In the genomic region with DNA sequence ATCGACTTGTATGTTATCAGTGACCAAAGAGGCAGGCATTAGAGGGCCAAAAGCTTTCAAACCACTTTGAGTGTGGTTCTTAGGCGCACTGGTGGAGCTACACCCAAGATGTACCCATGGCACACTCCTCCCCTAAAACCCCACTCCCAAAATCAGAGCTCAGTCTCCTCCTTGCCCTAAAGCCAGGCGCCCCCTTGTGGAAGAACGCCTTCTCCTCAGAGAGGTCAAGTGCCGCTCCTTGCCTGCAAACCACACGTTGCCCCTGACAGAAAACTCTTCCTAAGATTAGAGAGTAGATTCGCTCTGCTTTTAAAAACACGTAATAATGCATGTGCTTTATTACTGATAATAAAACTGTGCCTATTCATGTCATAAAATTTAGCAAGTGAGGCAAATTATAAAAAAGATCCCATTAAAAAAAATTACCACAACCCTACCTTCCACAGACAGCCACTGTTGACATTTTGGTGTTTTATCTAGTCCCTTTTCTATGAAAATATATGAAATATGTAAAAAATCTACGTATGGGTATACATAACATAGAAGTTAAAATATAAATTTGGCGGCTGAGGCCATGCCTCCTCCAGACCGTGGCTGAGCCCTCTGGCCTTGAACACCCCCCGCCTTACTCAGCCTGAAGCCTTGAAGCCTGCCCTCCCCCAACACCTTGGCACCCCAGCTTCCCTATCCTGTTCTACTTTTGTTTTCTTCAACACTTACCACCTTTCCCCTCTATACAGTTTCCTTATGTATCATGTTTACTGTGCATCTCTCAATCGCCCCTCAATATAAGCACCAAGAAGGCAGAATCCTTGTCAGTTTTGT, we compare ENCODE assay signal across 9 cellular contexts. TPM values are rescaled to one million over a fixed set of nuclear protein-coding genes. Genes with fewer than 3 reads are reported as not detected.
DNase-seq lines count a peak whose midpoint lies in the region; ATAC-seq, FAIRE-seq and TF ChIP-seq lines count a peak whose summit lies in the region.
"Had no signal": no experiment of that assay in that cellular context is flagged by ENCODE, and none has a peak within 500 bp of the region (broad histone marks: within the 10 kb centered on the region; RNA-seq: fewer than 3 reads in every experiment).

No MANE protein-coding gene starts in this region.

- no peaks in the 10 kb centered on the region for H3K36me3 Mint-ChIP-seq in activated naive CD4-positive, alpha-beta T cell treated with anti-CD3 and anti-CD28 coated beads, Interleukin-2, amount 10 ng/mL, durations not matched to agents 7 days and 5 days
- H3K36me3 Mint-ChIP-seq: activated naive CD4-positive, alpha-beta T cell treated with anti-CD3 and anti-CD28 coated beads, Interleukin-2, amount 50 U/mL, for 24 hours had no signal

- DNase-seq in D341Med (ENCODE audit: low spot score) (peak; percentile 84), HTR-8/SVneo (ENCODE audit: insufficient read length, low spot score) (peak; percentile 51), SK-N-SH (peak; percentile 71), head of caudate nucleus (peak; percentile 64 to 95 (median 84)), posterior cingulate gyrus (peak in 9 of 10 donors; percentile 46 to 96 (median 86)), ureter (ENCODE audit: low spot score) (peak; percentile 71)
- peak; percentile 89 for DNase-seq in activated naive CD4-positive, alpha-beta T cell treated with anti-CD3 and anti-CD28 coated beads, Interleukin-2, amount 10 ng/mL, durations not matched to agents 7 days and 5 days

- H3K4me2 ChIP-seq in SK-N-SH, result no peak overlapping the region

- H3K4me1 ChIP-seq in SK-N-SH (ENCODE audit: control insufficient read depth in 1 of 2, insufficient read depth in 2 of 2, low read depth in 1 of 2, low read length in 1 of 2), result peaks cover 0 to 12% of the 10 kb centered on the region in 2 experiments; a peak in 1 of 4 replicates

- no peaks in the 10 kb centered on the region for H3K9me2 ChIP-seq in SK-N-SH

- POLR2A ChIA-PET in SK-N-SH (lab: Yijun Ruan, JAX), result no interaction called here

- no peak for ATAC-seq in GM21529 (IDR thresholded peaks at IDR 0.05; ENCODE audit: unreplicated experiment)

- TF ChIP-seq EP300 in SK-N-SH (IDR thresholded peaks at IDR 0.05; ENCODE audit: borderline replicate concordance in 1 of 2, low read depth in 1 of 2, low read length in 1 of 2), result no peak

- peak; percentile 85 for TF ChIP-seq CTCF in SK-N-SH (IDR thresholded peaks at IDR 0.05)

- no peaks in the 10 kb centered on the region for H3K27me3 ChIP-seq in SK-N-SH (ENCODE audit: insufficient read depth)

- no peaks in the 10 kb centered on the region for H3K9me3 Mint-ChIP-seq in activated naive CD4-positive, alpha-beta T cell treated with anti-CD3 and anti-CD28 coated beads, Interleukin-2, amount 10 ng/mL, durations not matched to agents 7 days and 5 days
- H3K9me3 Mint-ChIP-seq: activated naive CD4-positive, alpha-beta T cell treated with anti-CD3 and anti-CD28 coated beads, Interleukin-2, amount 50 U/mL, for 24 hours had no signal

- H3K9me3 ChIP-seq in SK-N-SH, result no peaks in the 10 kb centered on the region

- CTCF ChIA-PET in SK-N-SH (lab: Yijun Ruan, JAX), result interaction anchor here (0.6 to 2.5 kb wide), 33 partner anchors 8 to 492 kb away, joined by 3 to 14 read pairs (median 4); a partner anchor contains a TSS
- CTCF ChIA-PET in activated naive CD4-positive, alpha-beta T cell treated with anti-CD3 and anti-CD28 coated beads, Interleukin-2, amount 10 ng/mL, durations not matched to agents 7 days and 5 days (lab: Charles Lee), result interaction anchor here (0.7 to 4.6 kb wide), 28 partner anchors 8 to 175 kb away, joined by 3 to 39 read pairs (median 5); a partner anchor contains a TSS

- peak overlapping the region; percentile 3 for H3K27ac Mint-ChIP-seq in activated naive CD4-positive, alpha-beta T cell treated with anti-CD3 and anti-CD28 coated beads, Interleukin-2, amount 10 ng/mL, durations not matched to agents 7 days and 5 days
- H3K27ac Mint-ChIP-seq: activated naive CD4-positive, alpha-beta T cell treated with anti-CD3 and anti-CD28 coated beads, Interleukin-2, amount 50 U/mL, for 24 hours had no signal

- 49% methylated on average over 13 of the region's 13 CpGs for WGBS in SK-N-SH (ENCODE audit: low lambda C conversion rate)

- no peak overlapping the region; a peak in 1 of 4 replicates for H3K4me3 ChIP-seq in SK-N-SH (ENCODE audit: low read depth in 2 of 2, low read length in 1 of 2)

- H4K20me1 ChIP-seq in SK-N-SH (ENCODE audit: insufficient read depth), result no peaks in the 10 kb centered on the region

- no peak overlapping the region for H3K9ac ChIP-seq in SK-N-SH

- H3F3A ChIP-seq in SK-N-SH (replicated peaks; ENCODE audit: insufficient read depth), result peaks cover 16% of the 10 kb centered on the region

- no peaks in the 10 kb centered on the region for H3K79me2 ChIP-seq in SK-N-SH (ENCODE audit: insufficient read depth)

- no peaks in the 10 kb centered on the region for H3K36me3 ChIP-seq in SK-N-SH (replicated peaks in 1 of 2; ENCODE audit: control insufficient read depth in 1 of 2, insufficient read depth in 2 of 2, low read length in 1 of 2)

- no peaks in the 10 kb centered on the region for H3K27me3 Mint-ChIP-seq in activated naive CD4-positive, alpha-beta T cell treated with anti-CD3 and anti-CD28 coated beads, Interleukin-2, amount 10 ng/mL, durations not matched to agents 7 days and 5 days
- H3K27me3 Mint-ChIP-seq: activated naive CD4-positive, alpha-beta T cell treated with anti-CD3 and anti-CD28 coated beads, Interleukin-2, amount 50 U/mL, for 24 hours had no signal

- FAIRE-seq in HTR-8/SVneo (lab: Jason Lieb, UNC), result no peak

- H3K27ac ChIP-seq in SK-N-SH (ENCODE audit: low read depth in 2 of 2, low read length in 1 of 2), result no peak overlapping the region

- no peak overlapping the region for H3K4me3 Mint-ChIP-seq in activated naive CD4-positive, alpha-beta T cell treated with anti-CD3 and anti-CD28 coated beads, Interleukin-2, amount 10 ng/mL, durations not matched to agents 7 days and 5 days
- H3K4me3 Mint-ChIP-seq: activated naive CD4-positive, alpha-beta T cell treated with anti-CD3 and anti-CD28 coated beads, Interleukin-2, amount 50 U/mL, for 24 hours had no signal

- peaks cover 21% of the 10 kb centered on the region for H3K4me1 Mint-ChIP-seq in activated naive CD4-positive, alpha-beta T cell treated with anti-CD3 and anti-CD28 coated beads, Interleukin-2, amount 10 ng/mL, durations not matched to agents 7 days and 5 days

- intact Hi-C loops in head of caudate nucleus (cut with DNase I) (loop anchor here (5.0 kb wide), 1 partner anchor 107 kb away; a partner anchor contains a TSS), posterior cingulate gyrus (cut with DNase I) (loop anchor here (1.0 to 5.0 kb wide), 3 partner anchors 60 to 190 kb away; a partner anchor contains a TSS)

- TF ChIP-seq RAD21 in SK-N-SH (IDR thresholded peaks at IDR 0.05; ENCODE audit: low read length), result peak; percentile 78

- no peak overlapping the region for H2AFZ ChIP-seq in SK-N-SH (ENCODE audit: low read depth)

TF ChIP-seq in SK-N-SH, 30 proteins besides CTCF, POLR2A, EP300 and RAD21:
- TF ChIP-seq SMC3 (IDR thresholded peaks at IDR 0.05; ENCODE audit: low read depth, low read length) (peak; percentile 72), RXRA (IDR thresholded peaks at IDR 0.05; ENCODE audit: borderline replicate concordance, low read depth) (no peak)

RNA-seq across cellular contexts. Expression of a gene that starts 33.5 kb away (rescaled TPM):
- 0.10 and 0.16 TPM in 2 replicates for polyA plus RNA-seq in SK-N-SH (2012; rRNA removed)
- 0.05 and 0.08 TPM in 2 replicates for polyA plus RNA-seq in SK-N-SH (2012; cell fraction: cytosol; rRNA removed)
- 0.68 and 1.3 TPM in 2 replicates for polyA plus RNA-seq in SK-N-SH (2012; cell fraction: nucleus; rRNA removed)
- total RNA-seq in ureter, result 2.5 TPM
